Comparison of ENCODE assay signal across 23 cellular contexts in genomic region chr11:39209966-39210365, GRCh38.
DNase-seq lines count a peak whose midpoint lies in the region; ATAC-seq lines count a peak whose summit lies in the region.
"Had no signal": no experiment of that assay in that cellular context is flagged by ENCODE, and none has a peak within 500 bp of the region (broad histone marks: within the 10 kb centered on the region; RNA-seq: fewer than 3 reads in every experiment).

No MANE protein-coding gene starts in this region.

- ATAC-seq in stimulated activated effector memory CD8-positive, alpha-beta T cell treated with anti-CD3 and anti-CD28 coated beads, Interleukin-12 subunit alpha, Interleukin-12 subunit beta, amount 100 ng/mL, for 72 hours = no peak
- ATAC-seq: GM12878, K562, T-cell had no signal

- no peaks in the 10 kb centered on the region for H3K36me3 Mint-ChIP-seq in stimulated activated effector memory CD8-positive, alpha-beta T cell treated with anti-CD3 and anti-CD28 coated beads, Interleukin-12 subunit alpha, Interleukin-12 subunit beta, amount 100 ng/mL, for 72 hours
- H3K36me3 Mint-ChIP-seq: T-cell had no signal

- no peaks in the 10 kb centered on the region for H3K4me1 Mint-ChIP-seq in stimulated activated effector memory CD8-positive, alpha-beta T cell treated with anti-CD3 and anti-CD28 coated beads, Interleukin-12 subunit alpha, Interleukin-12 subunit beta, amount 100 ng/mL, for 72 hours
- H3K4me1 Mint-ChIP-seq: T-cell had no signal

- H3K27ac Mint-ChIP-seq in stimulated activated effector memory CD8-positive, alpha-beta T cell treated with anti-CD3 and anti-CD28 coated beads, Interleukin-12 subunit alpha, Interleukin-12 subunit beta, amount 100 ng/mL, for 72 hours = no peak overlapping the region
- H3K27ac Mint-ChIP-seq: CD4-positive, alpha-beta T cell; HFFc6; T-cell had no signal

- no peak overlapping the region for H3K4me3 Mint-ChIP-seq in stimulated activated effector memory CD8-positive, alpha-beta T cell treated with anti-CD3 and anti-CD28 coated beads, Interleukin-12 subunit alpha, Interleukin-12 subunit beta, amount 100 ng/mL, for 72 hours
- H3K4me3 Mint-ChIP-seq: CD4-positive, alpha-beta T cell; HFFc6; T-cell had no signal

- peak; percentile 37 for DNase-seq in NCI-H2171 treated with DMSO at 0.1 percent for 48 hours (lab: John Stamatoyannopoulos, UW)
- no peak for DNase-seq in NCI-H2171 (lab: John Stamatoyannopoulos, UW)
- peak; percentile 95 for DNase-seq in NCI-H446 treated with DMSO at 0.1 percent for 48 hours (lab: John Stamatoyannopoulos, UW)
- DNase-seq in cerebellum (ENCODE audit: low spot score) = peak; percentile 67
- no peak for DNase-seq in anterior cingulate cortex (lab: John Stamatoyannopoulos, UW)
- no peak for DNase-seq in stimulated activated effector memory CD8-positive, alpha-beta T cell treated with anti-CD3 and anti-CD28 coated beads, Interleukin-12 subunit alpha, Interleukin-12 subunit beta, amount 100 ng/mL, for 72 hours (ENCODE audit: low spot score in 2 of 2)
- no peak for DNase-seq in EL
- DNase-seq in AG08396 (ENCODE audit: low spot score) = no peak
- DNase-seq: 8988T; ACHN; CD4-positive, alpha-beta T cell; GM23248; HFFc6; Kasumi-1; MV-4-11; NCI-H1694 treated with DMSO at 0.1 percent for 48 hours; NCI-H2081; NCI-H526; Right ventricle myocardium superior; RPMI8226; T-cell had no signal

- H3K9me3 Mint-ChIP-seq in stimulated activated effector memory CD8-positive, alpha-beta T cell treated with anti-CD3 and anti-CD28 coated beads, Interleukin-12 subunit alpha, Interleukin-12 subunit beta, amount 100 ng/mL, for 72 hours = peaks cover 10% of the 10 kb centered on the region

Comparison
In these comparisons a context has a peak if more than half of its experiments do, and no peak if none do; other contexts are left out.
1. DNase-seq: peak in NCI-H2171 treated with DMSO at 0.1 percent for 48 hours (single experiment), NCI-H446 treated with DMSO at 0.1 percent for 48 hours (single experiment) and cerebellum (single experiment); none in NCI-H2171 (single experiment), anterior cingulate cortex (0 of 58), stimulated activated effector memory CD8-positive, alpha-beta T cell treated with anti-CD3 and anti-CD28 coated beads, Interleukin-12 subunit alpha, Interleukin-12 subunit beta, amount 100 ng/mL, for 72 hours (0 of 2), EL (single experiment) and AG08396 (single experiment).